1 cellular context compared by ENCODE assay signal in genomic region chr5:157142317-157143126, GRCh38.
TF ChIP-seq lines count a peak whose summit lies in the region.

Gene MED7 (minus strand): TSS chr5:157142865. CDS start chr5:157139431, 3,434 bp downstream.

TF ChIP-seq in GM12878, 131 proteins besides CTCF, POLR2A, EP300 and RAD21 (continued from another document):
- TF ChIP-seq POLR2AphosphoS2 (IDR thresholded peaks at IDR 0.05; ENCODE audit: low read depth, low read length) (peak; percentile 83), BMI1 (IDR thresholded peaks at IDR 0.05; ENCODE audit: borderline replicate concordance) (no peak), KDM1A (IDR thresholded peaks at IDR 0.05; ENCODE audit: borderline replicate concordance) (no peak), MYB (IDR thresholded peaks at IDR 0.05; ENCODE audit: borderline replicate concordance, low read depth, low read length) (no peak), CEBPZ (IDR thresholded peaks at IDR 0.05; ENCODE audit: low read depth, low read length) (peak; percentile 40; the same call in 1 of the 2 replicates), RFX5 (IDR thresholded peaks at IDR 0.05; ENCODE audit: low read depth, low read length) (peak; percentile 46; the same call in 1 of the 2 replicates), ATF7 (IDR thresholded peaks at IDR 0.05; ENCODE audit: low read depth) (peak; percentile 49; the same call in 1 of the 2 replicates), STAT1 (conservative IDR thresholded peaks at IDR 0.05) (no peak), E2F8 (IDR thresholded peaks at IDR 0.05; ENCODE audit: low read depth, partially characterized antibody) (no peak), TAF1 (IDR thresholded peaks at IDR 0.05; ENCODE audit: borderline replicate concordance, low read depth, low read length) (peak; percentile 87; the same call in 1 of the 2 replicates), SUPT20H (IDR thresholded peaks at IDR 0.05; ENCODE audit: borderline replicate concordance, control insufficient read depth, low read depth, low read length) (no peak), ZBTB40 (IDR thresholded peaks at IDR 0.05; ENCODE audit: borderline replicate concordance) (peak; percentile 91), SMAD5 (IDR thresholded peaks at IDR 0.05; ENCODE audit: low read depth) (peak; percentile 70; the same call in 1 of the 2 replicates), BACH1 (IDR thresholded peaks at IDR 0.05; ENCODE audit: borderline replicate concordance) (peak; percentile 70; the same call in 1 of the 2 replicates), GABPA (IDR thresholded peaks at IDR 0.05; ENCODE audit: low read depth) (peak; percentile 93), SMARCA5 (IDR thresholded peaks at IDR 0.05) (peak; percentile 91), NR2C2 (IDR thresholded peaks at IDR 0.05; ENCODE audit: borderline replicate concordance, control insufficient read depth, insufficient read length, low read depth) (no peak), BCL3 (IDR thresholded peaks at IDR 0.05; ENCODE audit: borderline replicate concordance, insufficient read depth, low read depth, low read length, poor library complexity, severe bottlenecking) (no peak), PRDM15 (CRISPR knock-in tag; IDR thresholded peaks at IDR 0.05) (no peak), FOXK2 (IDR thresholded peaks at IDR 0.05) (no peak), NFXL1 (IDR thresholded peaks at IDR 0.05; ENCODE audit: borderline replicate concordance) (no peak), IRF4 (IDR thresholded peaks at IDR 0.05; ENCODE audit: low read depth, low read length) (no peak), CREM (IDR thresholded peaks at IDR 0.05; ENCODE audit: low read depth) (no peak; the same call in none of the 2 replicates), ZBTB4 (CRISPR knock-in tag; IDR thresholded peaks at IDR 0.05) (no peak), SIX5 (IDR thresholded peaks at IDR 0.05; ENCODE audit: low read depth, low read length, severe bottlenecking) (no peak), RELB (IDR thresholded peaks at IDR 0.05; ENCODE audit: low read depth) (no peak), ASH2L (IDR thresholded peaks at IDR 0.05; ENCODE audit: borderline replicate concordance, low read depth) (no peak), YY1 (IDR thresholded peaks at IDR 0.05; ENCODE audit: low read depth, low read length) (peak; percentile 75; the same call in 1 of the 2 replicates), YBX1 (IDR thresholded peaks at IDR 0.05) (no peak), PKNOX1 (IDR thresholded peaks at IDR 0.05) (peak; percentile 99), HSF1 (IDR thresholded peaks at IDR 0.05; ENCODE audit: low read depth, low read length) (no peak), POLR2AphosphoS5 (IDR thresholded peaks at IDR 0.05; ENCODE audit: low read length) (peak; percentile 91)
TF ChIP-seq in GM12878: peak in this region for 49.
